8 cellular contexts compared by ENCODE assay signal in genomic region chr5:129903466-129904101, GRCh38. TPM values are rescaled to one million over a fixed set of nuclear protein-coding genes. Genes with fewer than 3 reads are reported as not detected.
DNase-seq lines count a peak whose midpoint lies in the region; ATAC-seq and TF ChIP-seq lines count a peak whose summit lies in the region.

No MANE protein-coding gene starts in this region.

- no peak for TF ChIP-seq CTCF in HEK293 (tag by site-specific recombination; IDR thresholded peaks at IDR 0.05)
- TF ChIP-seq CTCF in GM10266 (IDR thresholded peaks at IDR 0.05; ENCODE audit: control insufficient read depth, insufficient read depth, low read depth, missing control alignments) = no peak

- CTCF ChIA-PET in HEK293 (lab: Yijun Ruan, JAX) = interaction anchor here (1.0 to 1.1 kb wide), 2 partner anchors 148 to 239 kb away, joined by 3 read pairs; no protein-coding TSS in a partner anchor

- intact Hi-C loops in activated T-helper 2 cell treated with anti-CD3 and anti-CD28 coated beads, Interferon-gamma antibody, Interleukin-2, Interleukin-4, amounts not matched to agents 10 μg/mL and 5 μg/mL and 100 μg/mL, durations not matched to agents 14 hours and 24 hours and 36 hours (cut with micrococcal nuclease) = no loop called here

- POLR2A ChIA-PET in HEK293 (lab: Yijun Ruan, JAX) = interaction anchor here (0.6 kb wide), 3 partner anchors 283 to 1212 kb away, joined by 3 read pairs; no protein-coding TSS in a partner anchor

- no peak overlapping the region for H3K27ac Mint-ChIP-seq in activated T-helper 2 cell treated with anti-CD3 and anti-CD28 coated beads, Interferon-gamma antibody, Interleukin-2, Interleukin-4, amounts not matched to agents 10 μg/mL and 5 μg/mL and 100 μg/mL, durations not matched to agents 14 hours and 24 hours and 36 hours
- peak overlapping the region; percentile 24 for H3K27ac Mint-ChIP-seq in stimulated activated effector memory CD8-positive, alpha-beta T cell treated with anti-CD3 and anti-CD28 coated beads, Interleukin-12 subunit alpha, Interleukin-12 subunit beta, amount 100 ng/mL, for 72 hours

- peaks cover 44% of the 10 kb centered on the region for H3K27me3 Mint-ChIP-seq in activated T-helper 2 cell treated with anti-CD3 and anti-CD28 coated beads, Interferon-gamma antibody, Interleukin-2, Interleukin-4, amounts not matched to agents 10 μg/mL and 5 μg/mL and 100 μg/mL, durations not matched to agents 14 hours and 24 hours and 36 hours (ENCODE audit: low read depth)

- no peaks in the 10 kb centered on the region for H3K4me1 ChIP-seq in HEK293 (ENCODE audit: control insufficient read depth, insufficient read depth, low read length)

- H3K27ac ChIP-seq in HEK293 (ENCODE audit: extremely low read depth, low read depth, low read length) = peak overlapping the region; percentile 39; the same call in 1 of the 2 replicates

- no peak for DNase-seq in activated T-helper 2 cell treated with anti-CD3 and anti-CD28 coated beads, Interferon-gamma antibody, Interleukin-2, Interleukin-4, amounts not matched to agents 10 μg/mL and 5 μg/mL and 100 μg/mL, durations not matched to agents 14 hours and 24 hours and 36 hours (ENCODE audit: low spot score)
- DNase-seq in stimulated activated effector memory CD8-positive, alpha-beta T cell treated with anti-CD3 and anti-CD28 coated beads, Interleukin-12 subunit alpha, Interleukin-12 subunit beta, amount 100 ng/mL, for 72 hours (ENCODE audit: low spot score in 2 of 2) = no peak
- DNase-seq in NCI-H1436 treated with DMSO at 0.1 percent for 48 hours (lab: John Stamatoyannopoulos, UW) = no peak
- no peak for DNase-seq in GM10266 (ENCODE audit: extremely low spot score)
- no peak for DNase-seq in HT-29 (ENCODE audit: low spot score)
- no peak for DNase-seq in NCI-H2107 (lab: John Stamatoyannopoulos, UW)

- no peaks in the 10 kb centered on the region for H3K9me3 ChIP-seq in HEK293 (ENCODE audit: control insufficient read depth, insufficient read depth, low read depth, low read length)

- H3K4me1 Mint-ChIP-seq in activated T-helper 2 cell treated with anti-CD3 and anti-CD28 coated beads, Interferon-gamma antibody, Interleukin-2, Interleukin-4, amounts not matched to agents 10 μg/mL and 5 μg/mL and 100 μg/mL, durations not matched to agents 14 hours and 24 hours and 36 hours (ENCODE audit: low read depth) = peaks cover 13% of the 10 kb centered on the region
- H3K4me1 Mint-ChIP-seq in stimulated activated effector memory CD8-positive, alpha-beta T cell treated with anti-CD3 and anti-CD28 coated beads, Interleukin-12 subunit alpha, Interleukin-12 subunit beta, amount 100 ng/mL, for 72 hours = peaks cover 18% of the 10 kb centered on the region

- H3K4me3 Mint-ChIP-seq in activated T-helper 2 cell treated with anti-CD3 and anti-CD28 coated beads, Interferon-gamma antibody, Interleukin-2, Interleukin-4, amounts not matched to agents 10 μg/mL and 5 μg/mL and 100 μg/mL, durations not matched to agents 14 hours and 24 hours and 36 hours (ENCODE audit: low read depth) = peak overlapping the region; percentile 82
- peak overlapping the region; percentile 68 for H3K4me3 Mint-ChIP-seq in stimulated activated effector memory CD8-positive, alpha-beta T cell treated with anti-CD3 and anti-CD28 coated beads, Interleukin-12 subunit alpha, Interleukin-12 subunit beta, amount 100 ng/mL, for 72 hours

- H3K9me3 Mint-ChIP-seq in activated T-helper 2 cell treated with anti-CD3 and anti-CD28 coated beads, Interferon-gamma antibody, Interleukin-2, Interleukin-4, amounts not matched to agents 10 μg/mL and 5 μg/mL and 100 μg/mL, durations not matched to agents 14 hours and 24 hours and 36 hours = no peaks in the 10 kb centered on the region
- no peaks in the 10 kb centered on the region for H3K9me3 Mint-ChIP-seq in stimulated activated effector memory CD8-positive, alpha-beta T cell treated with anti-CD3 and anti-CD28 coated beads, Interleukin-12 subunit alpha, Interleukin-12 subunit beta, amount 100 ng/mL, for 72 hours

- H3K36me3 Mint-ChIP-seq in activated T-helper 2 cell treated with anti-CD3 and anti-CD28 coated beads, Interferon-gamma antibody, Interleukin-2, Interleukin-4, amounts not matched to agents 10 μg/mL and 5 μg/mL and 100 μg/mL, durations not matched to agents 14 hours and 24 hours and 36 hours (ENCODE audit: low read depth) = peaks cover 3% of the 10 kb centered on the region
- no peaks in the 10 kb centered on the region for H3K36me3 Mint-ChIP-seq in stimulated activated effector memory CD8-positive, alpha-beta T cell treated with anti-CD3 and anti-CD28 coated beads, Interleukin-12 subunit alpha, Interleukin-12 subunit beta, amount 100 ng/mL, for 72 hours

- no peaks in the 10 kb centered on the region for H3K36me3 ChIP-seq in HEK293 (ENCODE audit: control insufficient read depth in 2 of 2, insufficient read depth in 1 of 2, low read length in 2 of 2)

- H3K4me3 ChIP-seq in HEK293 (ENCODE audit: low read depth, low read length) (peak overlapping the region; percentile 52), iPS-11a (ENCODE audit: low read depth, low read length) (peak overlapping the region; percentile 47)

- peak; percentile 44 for ATAC-seq in stimulated activated effector memory CD8-positive, alpha-beta T cell treated with anti-CD3 and anti-CD28 coated beads, Interleukin-12 subunit alpha, Interleukin-12 subunit beta, amount 100 ng/mL, for 72 hours

TF ChIP-seq in HEK293, 187 proteins besides CTCF, POLR2A, EP300 and RAD21 (continues in another document):
- TF ChIP-seq ZNF645 (tag by site-specific recombination; IDR thresholded peaks at IDR 0.05) = no peak
- TF ChIP-seq SCRT1 (tag by site-specific recombination; IDR thresholded peaks at IDR 0.05; ENCODE audit: borderline replicate concordance) = peak; percentile 47; the same call in 1 of the 2 replicates
- no peak for TF ChIP-seq ZNF311 (tag by site-specific recombination; IDR thresholded peaks at IDR 0.05; ENCODE audit: borderline replicate concordance)
- no peak for TF ChIP-seq MZF1 (tag by site-specific recombination; IDR thresholded peaks at IDR 0.05; ENCODE audit: borderline replicate concordance)
- TF ChIP-seq WT1 (tag by site-specific recombination; IDR thresholded peaks at IDR 0.05) = no peak
- TF ChIP-seq MYNN (tag by site-specific recombination; IDR thresholded peaks at IDR 0.05; ENCODE audit: borderline replicate concordance) = no peak
- no peak for TF ChIP-seq ZBTB44 (tag by site-specific recombination; IDR thresholded peaks at IDR 0.05)
- peak; percentile 37; the same call in 1 of the 2 replicates for TF ChIP-seq FEZF1 (tag by site-specific recombination; IDR thresholded peaks at IDR 0.05)
- TF ChIP-seq ZBTB48 (tag by site-specific recombination; IDR thresholded peaks at IDR 0.05) = peak; percentile 71
- no peak for TF ChIP-seq ZBTB7A (tag by site-specific recombination; IDR thresholded peaks at IDR 0.05; ENCODE audit: low read depth)
- TF ChIP-seq KLF1 (tag by site-specific recombination; IDR thresholded peaks at IDR 0.05) = no peak
- no peak for TF ChIP-seq ZNF302 (tag by site-specific recombination; IDR thresholded peaks at IDR 0.05; ENCODE audit: low read depth)
- TF ChIP-seq ZNF548 (tag by site-specific recombination; IDR thresholded peaks at IDR 0.05) = no peak
- TF ChIP-seq ZNF785 (tag by site-specific recombination; IDR thresholded peaks at IDR 0.05) = peak; percentile 26; the same call in 1 of the 2 replicates
- TF ChIP-seq SCRT2 (tag by site-specific recombination; IDR thresholded peaks at IDR 0.05) = peak; percentile 92
- TF ChIP-seq KLF16 (tag by site-specific recombination; IDR thresholded peaks at IDR 0.05) = no peak
- peak; percentile 4; the same call in 1 of the 2 replicates for TF ChIP-seq ZNF391 (tag by site-specific recombination; IDR thresholded peaks at IDR 0.05; ENCODE audit: borderline replicate concordance, low read depth)
- peak; percentile 93 for TF ChIP-seq ZNF202 (tag by site-specific recombination; IDR thresholded peaks at IDR 0.05; ENCODE audit: borderline replicate concordance)
- TF ChIP-seq ZNF600 (tag by site-specific recombination; IDR thresholded peaks at IDR 0.05) = no peak
- TF ChIP-seq ZNF157 (tag by site-specific recombination; IDR thresholded peaks at IDR 0.05) = no peak
- no peak for TF ChIP-seq ZNF704 (tag by site-specific recombination; IDR thresholded peaks at IDR 0.05)

RNA-seq across cellular contexts. Expression of gene CHSY3, which starts 0.7 kb away (rescaled TPM):
- not detected in 2 replicates for total RNA-seq in activated T-helper 2 cell treated with anti-CD3 and anti-CD28 coated beads, Interferon-gamma antibody, Interleukin-2, Interleukin-4, amounts not matched to agents 10 μg/mL and 5 μg/mL and 100 μg/mL, durations not matched to agents 14 hours and 24 hours and 36 hours
- total RNA-seq in HT-29 (2014; rRNA removed; shearing (Covaris generic)) = not detected in 2 replicates
